10 cellular contexts compared by ENCODE assay signal in the genomic region with DNA sequence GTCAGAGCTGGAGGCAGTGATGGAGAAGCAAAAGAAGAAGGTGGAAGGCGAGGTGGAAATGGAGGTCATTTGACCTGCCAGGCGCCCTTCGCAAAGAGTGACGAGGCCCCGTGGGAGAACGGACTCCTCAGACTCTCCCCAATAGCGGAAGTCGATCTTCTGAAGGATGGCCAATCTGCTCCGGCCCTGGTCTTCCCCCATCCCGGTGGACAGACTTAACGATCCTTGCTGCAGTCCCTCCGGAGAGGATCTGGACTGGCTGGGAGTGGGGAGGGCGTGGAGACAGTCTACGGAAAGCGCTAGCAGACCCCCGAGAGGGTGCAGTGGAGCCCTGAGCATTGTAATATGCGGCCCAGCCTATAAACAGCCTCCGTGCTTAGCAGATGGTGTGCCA. TPM values are rescaled to one million over a fixed set of nuclear protein-coding genes. Genes with fewer than 3 reads are reported as not detected.
DNase-seq lines count a peak whose midpoint lies in the region; ATAC-seq, FAIRE-seq and TF ChIP-seq lines count a peak whose summit lies in the region.
"Had no signal": no experiment of that assay in that cellular context is flagged by ENCODE, and none has a peak within 500 bp of the region (broad histone marks: within the 10 kb centered on the region; RNA-seq: fewer than 3 reads in every experiment).

No MANE protein-coding gene starts in this region.

- H3K4me3 Mint-ChIP-seq in central memory CD8-positive, alpha-beta T cell = peak overlapping the region; percentile 45

- no peak overlapping the region for H3K27ac ChIP-seq in kidney (ENCODE audit: low read depth in 2 of 2, low read length in 2 of 2)
- H3K27ac ChIP-seq in subcutaneous abdominal adipose tissue (ENCODE audit: low read depth, low read length) = no peak overlapping the region

- peaks cover 10% of the 10 kb centered on the region for H3K36me3 Mint-ChIP-seq in central memory CD8-positive, alpha-beta T cell (ENCODE audit: insufficient read depth)

- intact Hi-C loops in kidney (cut with DNase I) = no loop called here

- no peaks in the 10 kb centered on the region for H3K9me3 Mint-ChIP-seq in central memory CD8-positive, alpha-beta T cell

- no peak overlapping the region for H3K27ac Mint-ChIP-seq in central memory CD8-positive, alpha-beta T cell (ENCODE audit: low read depth)

- H3K4me1 Mint-ChIP-seq in central memory CD8-positive, alpha-beta T cell = peaks cover 28% of the 10 kb centered on the region

- peak overlapping the region in 1 of 2 donors; percentile 40 for H3K9ac ChIP-seq in kidney (ENCODE audit: low read length in 2 of 2)
- peak overlapping the region in 2 of 5 donors; percentile 41 to 47 for H3K9ac ChIP-seq in subcutaneous abdominal adipose tissue (ENCODE audit: low read length in 5 of 5)

- no peak for ATAC-seq in central memory CD8-positive, alpha-beta T cell (replicated peaks; ENCODE audit: extremely low read depth, poor library complexity, severe bottlenecking)
- ATAC-seq: HCT116 had no signal

- DNase-seq in NCI-H748 (lab: John Stamatoyannopoulos, UW; ENCODE audit: unreplicated experiment) (peak; percentile 49), NCI-H748 treated with DMSO at 0.1 percent for 48 hours (lab: John Stamatoyannopoulos, UW) (no peak), kidney (peak; percentile 64), inferior parietal cortex (ENCODE audit: extremely low spot score) (no peak), superior temporal gyrus (ENCODE audit: extremely low spot score) (no peak), globus pallidus (ENCODE audit: low spot score) (no peak)
- no peak for DNase-seq in central memory CD8-positive, alpha-beta T cell (ENCODE audit: low spot score in 2 of 2)
- DNase-seq: NCI-H446 had no signal

- H3K4me1 ChIP-seq in kidney (ENCODE audit: control insufficient read depth in 1 of 2, insufficient read depth in 1 of 2, low read depth in 1 of 2, low read length in 2 of 2) (peaks cover 0 to 15% of the 10 kb centered on the region in 2 donors), subcutaneous abdominal adipose tissue (ENCODE audit: control insufficient read depth in 5 of 5, insufficient read depth in 5 of 5, low read length in 5 of 5) (peaks cover 0 to 26% (median 18%) of the 10 kb centered on the region in 5 donors)

- no peak for FAIRE-seq in kidney (lab: Jason Lieb, UNC)

- H3K36me3 ChIP-seq in kidney (ENCODE audit: control insufficient read depth in 1 of 2, insufficient read depth in 2 of 2, low read length in 2 of 2) (no peaks in the 10 kb centered on the region), subcutaneous abdominal adipose tissue (ENCODE audit: control insufficient read depth in 5 of 5, insufficient read depth in 5 of 5, low read length in 5 of 5) (peaks cover 0 to 25% (median 23%) of the 10 kb centered on the region in 5 donors)

- peaks cover 33 to 48% (median 39%) of the 10 kb centered on the region in 5 donors for H3K27me3 ChIP-seq in subcutaneous abdominal adipose tissue (ENCODE audit: control insufficient read depth in 5 of 5, insufficient read depth in 4 of 5, low read length in 5 of 5)

- TF ChIP-seq CTCF in kidney (IDR thresholded peaks at IDR 0.05; ENCODE audit: borderline replicate concordance, extremely low read depth, insufficient read depth) = no peak

- H3K9me3 ChIP-seq in kidney (ENCODE audit: control insufficient read depth in 1 of 2, low read length in 2 of 2) (no peaks in the 10 kb centered on the region), subcutaneous abdominal adipose tissue (ENCODE audit: control insufficient read depth in 5 of 5, low read length in 5 of 5) (no peaks in the 10 kb centered on the region)

- peaks cover 44% of the 10 kb centered on the region for H3K27me3 Mint-ChIP-seq in central memory CD8-positive, alpha-beta T cell

- H3K4me3 ChIP-seq in kidney (ENCODE audit: low read length in 2 of 2) (peak overlapping the region in 1 of 2 donors; percentile 53), subcutaneous abdominal adipose tissue (ENCODE audit: low read depth in 1 of 5, low read length in 5 of 5) (peak overlapping the region; percentile 41 to 66 (median 59))

RNA-seq across cellular contexts. Expression of gene EPS8L1, which starts 11.9 kb away (rescaled TPM):
- total RNA-seq in kidney = 95.0 TPM
- 45.4 TPM for polyA plus RNA-seq in kidney (ENCODE audit: insufficient read depth, low read depth, low replicate concordance)

RNA-seq across cellular contexts. Expression of gene RDH13, which starts 24.6 kb away (rescaled TPM):
- total RNA-seq in kidney = 38.7 TPM
- 24.9 TPM for polyA plus RNA-seq in kidney (ENCODE audit: insufficient read depth, low read depth, low replicate concordance)

RNA-seq across cellular contexts. Expression of gene PPP1R12C, which starts 29.9 kb away (rescaled TPM):
- 146 TPM for total RNA-seq in kidney
- polyA plus RNA-seq in kidney (ENCODE audit: insufficient read depth, low read depth, low replicate concordance) = 89.0 TPM

RNA-seq across cellular contexts. Expression of gene GP6, which starts 49.5 kb away (rescaled TPM):
- 0.35 TPM for total RNA-seq in kidney
- 0.73 TPM for polyA plus RNA-seq in kidney (ENCODE audit: insufficient read depth, low read depth, low replicate concordance)

Comparison
In these comparisons a context has a peak if more than half of its experiments do, and no peak if none do; other contexts are left out.
1. DNase-seq: peak in NCI-H748 (single experiment) and kidney (single experiment); none in NCI-H748 treated with DMSO at 0.1 percent for 48 hours (single experiment), central memory CD8-positive, alpha-beta T cell (0 of 2), inferior parietal cortex (single experiment), superior temporal gyrus (single experiment) and globus pallidus (single experiment).